Comparison of ENCODE assay signal across 9 cellular contexts in genomic region chr6:2354138-2354491, GRCh38.
"Had no signal": no experiment of that assay in that cellular context is flagged by ENCODE, and none has a peak within 500 bp of the region (broad histone marks: within the 10 kb centered on the region; RNA-seq: fewer than 3 reads in every experiment).

No MANE protein-coding gene starts in this region.

- H3K9me3 Mint-ChIP-seq: activated T-helper 1 cell treated with anti-CD3 and anti-CD28 coated beads, Interleukin-12 subunit alpha, Interleukin-12 subunit beta, Interleukin-2, Interleukin-4 antibody, amounts not matched to agents 30 ng/mL and 10 ng/mL and 1 ng/mL, durations not matched to agents 14 hours and 24 hours and 36 hours had no signal

- H3K36me3 Mint-ChIP-seq: activated naive CD8-positive, alpha-beta T cell had no signal

- H3K27me3 ChIP-seq: body of pancreas, colonic mucosa, left lung, transverse colon, vagina had no signal

- H3K9me3 ChIP-seq: body of pancreas, colonic mucosa, left lung, transverse colon, vagina had no signal

- H3K36me3 ChIP-seq: colonic mucosa, left lung, transverse colon, vagina, WERI-Rb-1 had no signal

- H3K27ac ChIP-seq: colonic mucosa, left lung, transverse colon, vagina, WERI-Rb-1 had no signal

- DNase-seq: left lung had no signal

- H3K27me3 Mint-ChIP-seq: activated naive CD8-positive, alpha-beta T cell; progenitor cell of endocrine pancreas had no signal

- H3K4me1 ChIP-seq: vagina had no signal

- H3K4me3 Mint-ChIP-seq: activated naive CD8-positive, alpha-beta T cell; activated T-helper 1 cell treated with anti-CD3 and anti-CD28 coated beads, Interleukin-12 subunit alpha, Interleukin-12 subunit beta, Interleukin-2, Interleukin-4 antibody, amounts not matched to agents 30 ng/mL and 10 ng/mL and 1 ng/mL, durations not matched to agents 14 hours and 24 hours and 36 hours had no signal

- H3K4me3 ChIP-seq: body of pancreas, colonic mucosa, left lung, transverse colon, vagina had no signal

- H3K27ac Mint-ChIP-seq: activated naive CD8-positive, alpha-beta T cell; activated T-helper 1 cell treated with anti-CD3 and anti-CD28 coated beads, Interleukin-12 subunit alpha, Interleukin-12 subunit beta, Interleukin-2, Interleukin-4 antibody, amounts not matched to agents 30 ng/mL and 10 ng/mL and 1 ng/mL, durations not matched to agents 14 hours and 24 hours and 36 hours had no signal
